ENCODE assay signal across 23 cellular contexts in genomic region chr7:91079491-91079890, GRCh38.
DNase-seq lines count a peak whose midpoint lies in the region; ATAC-seq and TF ChIP-seq lines count a peak whose summit lies in the region.
"Had no signal": no experiment of that assay in that cellular context is flagged by ENCODE, and none has a peak within 500 bp of the region (broad histone marks: within the 10 kb centered on the region; RNA-seq: fewer than 3 reads in every experiment).

No MANE protein-coding gene starts in this region.

- H3K9me3 Mint-ChIP-seq in osteocyte (ENCODE audit: unreplicated experiment): peaks cover 9% of the 10 kb centered on the region
- H3K9me3 Mint-ChIP-seq: GM23338 had no signal

- intact Hi-C loops in left ventricle myocardium superior (cut with micrococcal nuclease): no loop called here

- no peak for ATAC-seq in left ventricle myocardium superior
- no peak for ATAC-seq in GM18502 (IDR thresholded peaks at IDR 0.05; ENCODE audit: poor library complexity, unreplicated experiment)
- no peak for ATAC-seq in HG02885 (IDR thresholded peaks at IDR 0.05; ENCODE audit: poor library complexity, unreplicated experiment)
- ATAC-seq: GM23338 had no signal

- no peaks in the 10 kb centered on the region for H3K27me3 Mint-ChIP-seq in osteocyte (ENCODE audit: unreplicated experiment)

- no peak for TF ChIP-seq CTCF in osteocyte (IDR thresholded peaks at IDR 0.05)

- H3K27ac Mint-ChIP-seq in osteocyte (ENCODE audit: unreplicated experiment): peak overlapping the region; percentile 56
- H3K27ac Mint-ChIP-seq: CD8-positive, alpha-beta memory T cell; GM23338 had no signal

- H3K4me1 Mint-ChIP-seq in osteocyte (ENCODE audit: unreplicated experiment): peaks cover 62% of the 10 kb centered on the region

- no peak overlapping the region for H3K4me3 Mint-ChIP-seq in osteocyte (ENCODE audit: unreplicated experiment)
- H3K4me3 Mint-ChIP-seq: CD8-positive, alpha-beta memory T cell; GM23338 had no signal

- peaks cover 11% of the 10 kb centered on the region for H3K36me3 Mint-ChIP-seq in osteocyte (ENCODE audit: unreplicated experiment)
- H3K36me3 Mint-ChIP-seq: CD8-positive, alpha-beta memory T cell had no signal

- DNase-seq in EL (peak; percentile 21), amniotic epithelial cell (ENCODE audit: low read depth) (peak; percentile 72), fibroblast of peridontal ligament (ENCODE audit: extremely low read depth) (peak; percentile 77), osteocyte (ENCODE audit: extremely low spot score, unreplicated experiment) (no peak), left ventricle myocardium superior (no peak), NCI-H1105 treated with DMSO at 0.1 percent for 48 hours (lab: John Stamatoyannopoulos, UW) (no peak)
- DNase-seq: activated CD4-positive, alpha-beta T cell treated with anti-CD3 and anti-CD28 coated beads, Interleukin-2, amount 50 U/mL, for 48 hours; activated effector memory CD4-positive, alpha-beta T cell treated with Interleukin-2 at 50 U/mL for 16 hours; AML-193; CD8-positive, alpha-beta memory T cell; dermis blood vessel endothelial cell; GF-D8; hypothalamus; MM.1S; NCI-H1436 treated with DMSO at 0.1 percent for 48 hours; NCI-H510A treated with DMSO at 0.1 percent for 48 hours; stimulated activated CD4-positive, alpha-beta T cell treated with anti-CD3 and anti-CD28 coated beads, Interleukin-4, amount 100 ng/mL, for 24 hours; stimulated activated naive CD4-positive, alpha-beta T cell treated with Interleukin-2 at 50 U/mL for 16 hours; thyroid gland; WERI-Rb-1 had no signal

Comparison
In these comparisons a context has a peak if more than half of its experiments do, and no peak if none do; other contexts are left out.
1. DNase-seq: peak in EL (single experiment), amniotic epithelial cell (single experiment) and fibroblast of peridontal ligament (single experiment); none in osteocyte (single experiment), left ventricle myocardium superior (single experiment) and NCI-H1105 treated with DMSO at 0.1 percent for 48 hours (single experiment).